21 cellular contexts compared by ENCODE assay signal in the genomic region with DNA sequence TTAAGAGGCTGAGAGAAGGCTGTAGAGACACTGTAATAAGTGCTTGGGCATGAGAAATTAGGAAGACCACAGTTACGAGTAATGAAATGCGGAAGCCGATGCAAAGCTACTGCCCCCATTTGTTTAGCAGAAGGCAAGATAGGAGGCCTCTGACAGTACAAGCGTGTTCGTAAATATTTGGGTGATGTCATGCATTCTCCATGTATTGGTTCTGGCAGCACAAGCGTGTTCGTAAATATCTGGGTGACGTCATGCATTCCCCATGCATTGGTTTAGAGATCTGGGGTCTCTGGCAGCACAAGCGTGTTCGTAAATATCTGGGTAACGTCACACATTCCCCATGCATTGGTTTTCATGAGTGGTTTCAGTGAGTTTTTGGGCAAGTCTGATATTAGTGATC.
DNase-seq lines count a peak whose midpoint lies in the region; TF ChIP-seq lines count a peak whose summit lies in the region.
"Had no signal": no experiment of that assay in that cellular context is flagged by ENCODE, and none has a peak within 500 bp of the region (broad histone marks: within the 10 kb centered on the region; RNA-seq: fewer than 3 reads in every experiment).

No MANE protein-coding gene starts in this region.

- DNase-seq in AG04449 (ENCODE audit: low read depth, low spot score) (peak; percentile 14), H4 (ENCODE audit: low spot score) (peak; percentile 7), choroid plexus epithelial cell (ENCODE audit: low read depth) (peak; percentile 6), fibroblast of villous mesenchyme (ENCODE audit: low read depth) (peak; percentile 82), NK-92 (lab: John Stamatoyannopoulos, UW; ENCODE audit: unreplicated experiment) (no peak), T1000 (lab: John Stamatoyannopoulos, UW) (no peak), substantia nigra (lab: John Stamatoyannopoulos, UW) (no peak)
- no peak for DNase-seq in activated CD4-positive, alpha-beta T cell treated with anti-CD3 and anti-CD28 coated beads for 48 hours
- DNase-seq: 8988T; CD4-positive, CD25-positive, alpha-beta regulatory T cell; COR-L47; DMS79; GM23248; NCI-H1105; NCI-H146; NCI-H2029; NCI-H345; NCI-H524; NCI-H774; Peyer's patch had no signal

- CTCF ChIA-PET in AG04449 (lab: Yijun Ruan, JAX): no interaction called here

- no peak overlapping the region for H3K27ac ChIP-seq in substantia nigra (ENCODE audit: low read depth, low read length, poor library complexity, severe bottlenecking)
- H3K27ac ChIP-seq: GM23248, Peyer's patch had no signal

- H3K4me3 ChIP-seq in AG04449 (ENCODE audit: low read depth, low read length) (no peak overlapping the region), choroid plexus epithelial cell (ENCODE audit: low read depth, low read length) (no peak overlapping the region), fibroblast of villous mesenchyme (ENCODE audit: low read depth, low read length) (no peak overlapping the region)
- H3K4me3 ChIP-seq: GM23248, HAP-1, Peyer's patch had no signal

- no peak for TF ChIP-seq CTCF in AG04449 (IDR thresholded peaks at IDR 0.05; ENCODE audit: insufficient read depth, low read length, missing control alignments)
- TF ChIP-seq CTCF in choroid plexus epithelial cell (conservative IDR thresholded peaks at IDR 0.05; ENCODE audit: low read depth, low read length): no peak
- no peak for TF ChIP-seq CTCF in fibroblast of villous mesenchyme (IDR thresholded peaks at IDR 0.05; ENCODE audit: insufficient read depth, low read depth, low read length)

- POLR2A ChIA-PET in AG04449 (lab: Yijun Ruan, JAX): no interaction called here

Comparison
In these comparisons a context has a peak if more than half of its experiments do, and no peak if none do; other contexts are left out.
1. DNase-seq: peak in AG04449 (single experiment), H4 (single experiment), choroid plexus epithelial cell (single experiment) and fibroblast of villous mesenchyme (single experiment); none in NK-92 (single experiment), activated CD4-positive, alpha-beta T cell treated with anti-CD3 and anti-CD28 coated beads for 48 hours (single experiment), T1000 (single experiment) and substantia nigra (0 of 49).